ENCODE assay signal across 8 cellular contexts in the genomic region with DNA sequence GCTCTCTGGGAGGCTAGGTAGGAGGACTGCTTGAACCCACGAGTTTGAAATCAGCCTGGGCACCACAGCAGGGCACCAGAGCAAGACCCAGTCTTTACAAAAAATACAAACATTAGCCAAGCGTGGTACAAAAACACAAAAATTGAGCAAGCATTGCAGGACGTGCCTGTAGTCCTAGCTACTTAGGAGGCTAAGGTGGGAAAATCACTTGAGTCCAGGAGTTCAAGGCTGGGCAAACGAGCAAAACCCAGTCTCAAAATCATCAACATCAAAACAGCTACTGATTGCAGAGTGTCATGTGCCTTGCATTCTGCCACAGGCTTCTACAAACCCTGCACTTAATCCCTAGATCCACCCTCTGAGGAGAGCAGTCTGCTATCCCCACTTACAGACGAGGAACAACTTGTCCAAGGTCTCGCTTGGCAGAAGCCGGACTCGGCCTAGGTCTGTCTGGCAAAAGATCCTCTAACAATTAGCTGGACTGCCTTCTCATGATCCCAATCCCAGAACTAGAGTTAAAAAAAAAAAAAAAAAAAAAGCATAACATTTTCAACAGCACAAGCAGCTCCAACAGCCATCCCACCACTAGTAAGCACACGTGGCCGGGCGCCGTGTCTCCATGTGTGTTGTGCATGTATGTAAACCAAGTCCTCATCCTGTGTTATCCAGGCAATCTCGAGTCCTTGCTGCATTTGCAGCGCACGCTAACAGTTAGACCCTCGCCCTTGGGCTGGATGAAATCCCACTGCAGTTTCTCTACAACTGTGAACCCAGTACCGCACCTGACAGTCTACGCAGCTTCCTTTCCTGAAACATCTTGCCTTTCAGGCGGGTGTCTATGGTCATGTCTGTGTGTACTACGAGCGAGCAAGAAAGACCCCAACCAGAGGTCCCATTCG. TPM values are rescaled to one million over a fixed set of nuclear protein-coding genes. Genes with fewer than 3 reads are reported as not detected.
DNase-seq lines count a peak whose midpoint lies in the region; ATAC-seq and TF ChIP-seq lines count a peak whose summit lies in the region.

No MANE protein-coding gene starts in this region.

- H3K4me1 ChIP-seq in cardiac muscle cell (ENCODE audit: low read depth): peaks cover 15% of the 10 kb centered on the region
- H3K4me1 ChIP-seq in ascending aorta: peaks cover 8 to 24% of the 10 kb centered on the region in 2 donors
- H3K4me1 ChIP-seq in upper lobe of right lung: peaks cover 46% of the 10 kb centered on the region

- H3K4me3 ChIP-seq in cardiac muscle cell: peak overlapping the region; percentile 85
- peak overlapping the region; percentile 85 to 87 for H3K4me3 ChIP-seq in ascending aorta
- peak overlapping the region; percentile 86 for H3K4me3 ChIP-seq in upper lobe of right lung

- no peak for ATAC-seq in left cardiac atrium
- no peak for ATAC-seq in upper lobe of right lung

- H3K9me3 ChIP-seq in cardiac muscle cell (ENCODE audit: low read depth) (no peaks in the 10 kb centered on the region), ascending aorta (no peaks in the 10 kb centered on the region), upper lobe of right lung (no peaks in the 10 kb centered on the region)

- H3K36me3 ChIP-seq in cardiac muscle cell: no peaks in the 10 kb centered on the region
- no peaks in the 10 kb centered on the region for H3K36me3 ChIP-seq in ascending aorta
- no peaks in the 10 kb centered on the region for H3K36me3 ChIP-seq in upper lobe of right lung

- no peak overlapping the region for H3K27ac ChIP-seq in cardiac muscle cell
- no peak overlapping the region for H3K27ac ChIP-seq in ascending aorta
- no peak overlapping the region for H3K27ac ChIP-seq in upper lobe of right lung

- no peak for TF ChIP-seq CTCF in cardiac muscle cell (IDR thresholded peaks at IDR 0.05; ENCODE audit: low read depth, low read length)
- TF ChIP-seq CTCF in ascending aorta (IDR thresholded peaks at IDR 0.05): no peak
- no peak for TF ChIP-seq CTCF in upper lobe of right lung (IDR thresholded peaks at IDR 0.05)

- DNase-seq in cardiac muscle cell (ENCODE audit: low read depth in 1 of 2, low spot score in 1 of 2): no peak
- no peak for DNase-seq in left cardiac atrium
- DNase-seq in ascending aorta (ENCODE audit: low spot score in 2 of 2): no peak
- peak; percentile 2 for DNase-seq in medulla oblongata (ENCODE audit: extremely low spot score)
- no peak for DNase-seq in upper lobe of right lung
- DNase-seq in GDM1 (lab: John Stamatoyannopoulos, UW): no peak
- no peak for DNase-seq in NCI-H187 treated with DMSO at 0.1 percent for 48 hours (lab: John Stamatoyannopoulos, UW)
- no peak for DNase-seq in NCI-H2171 treated with DMSO at 0.1 percent for 48 hours (lab: John Stamatoyannopoulos, UW)

- intact Hi-C loops in left cardiac atrium (cut with DNase I) (no loop called here), ascending aorta (cut with DNase I) (loop anchor here (10.0 kb wide), 1 partner anchor 792 kb away; a partner anchor contains a TSS), upper lobe of right lung (cut with DNase I) (no loop called here)

- H3K27me3 ChIP-seq in cardiac muscle cell (no peaks in the 10 kb centered on the region), ascending aorta (no peaks in the 10 kb centered on the region), upper lobe of right lung (no peaks in the 10 kb centered on the region)

RNA-seq across cellular contexts. Expression of a gene that starts 2.0 kb away (rescaled TPM):
- 87.9 and 91.7 TPM in 2 replicates for total RNA-seq in cardiac muscle cell
- 98.7 and 101 TPM in 2 replicates for polyA plus RNA-seq in cardiac muscle cell
- 10 to 100 TPM; 37.8 to 42.4 TPM for total RNA-seq in left cardiac atrium
- total RNA-seq in ascending aorta: 68.3 TPM
- 61.0 TPM for total RNA-seq in upper lobe of right lung

RNA-seq across cellular contexts. Expression of a gene that starts 23.1 kb away (rescaled TPM):
- total RNA-seq in cardiac muscle cell (47.2 and 77.7 TPM in 2 replicates), left cardiac atrium (10 to 100 TPM; 26.4 to 35.8 TPM), ascending aorta (72.7 TPM), upper lobe of right lung (19.7 TPM)
- polyA plus RNA-seq in cardiac muscle cell: 68.9 and 123 TPM in 2 replicates

RNA-seq across cellular contexts. Expression of a gene that starts 27.0 kb away (rescaled TPM):
- total RNA-seq in cardiac muscle cell: 34.4 and 34.7 TPM in 2 replicates
- 3.5 and 5.6 TPM in 2 replicates for polyA plus RNA-seq in cardiac muscle cell
- total RNA-seq in left cardiac atrium: 10 to 100 TPM in 1 of 2 donors, 1 to 10 TPM in 1; 9.1 to 19.5 TPM
- total RNA-seq in ascending aorta: 6.5 TPM
- total RNA-seq in upper lobe of right lung: 1.3 TPM

RNA-seq across cellular contexts. Expression of a gene that starts 28.2 kb away (rescaled TPM):
- total RNA-seq in cardiac muscle cell (4.2 and 4.7 TPM in 2 replicates), left cardiac atrium (1 to 10 TPM; 1.2 to 1.4 TPM), ascending aorta (not detected), upper lobe of right lung (4.3 TPM)
- 2.6 and 5.3 TPM in 2 replicates for polyA plus RNA-seq in cardiac muscle cell

RNA-seq across cellular contexts. Expression of a gene that starts 47.5 kb away (rescaled TPM):
- 3.0 and 6.9 TPM in 2 replicates for total RNA-seq in cardiac muscle cell
- polyA plus RNA-seq in cardiac muscle cell: 2.3 TPM in 2 replicates
- total RNA-seq in left cardiac atrium: 1 to 10 TPM in 1 of 2 donors, under 1 TPM in 1; 0.74 to 1.5 TPM
- total RNA-seq in ascending aorta: 0.64 TPM
- not detected for total RNA-seq in upper lobe of right lung
